In genomic region chr12:1610072-1610643, GRCh38 we compare ENCODE assay signal across 25 cellular contexts. TPM values are rescaled to one million over a fixed set of nuclear protein-coding genes. Genes with fewer than 3 reads are reported as not detected.
"Had no signal": no experiment of that assay in that cellular context is flagged by ENCODE, and none has a peak within 500 bp of the region (broad histone marks: within the 10 kb centered on the region; RNA-seq: fewer than 3 reads in every experiment).

No MANE protein-coding gene starts in this region.

- DNase-seq: dermis blood vessel endothelial cell; effector memory CD4-positive, alpha-beta T cell; foreskin keratinocyte; glutamatergic neuron; heart right ventricle; hippocampal formation; left colon; left ventricle myocardium superior; natural killer cell; sigmoid colon; stimulated activated CD4-positive, alpha-beta T cell treated with anti-CD3 and anti-CD28 coated beads, Interleukin-4, amount 100 ng/mL, for 4 hours; stimulated activated naive CD8-positive, alpha-beta T cell treated with anti-CD3 and anti-CD28 coated beads, Interleukin-15, Interleukin-2, amounts not matched to agents 100 U/mL and 50 U/mL, for 24 hours; upper lobe of right lung; uterus had no signal

- H3K36me3 ChIP-seq: esophagus muscularis mucosa, gastroesophageal sphincter, heart right ventricle, prostate gland, right atrium auricular region, sigmoid colon, thoracic aorta, tibial nerve, upper lobe of right lung, uterus had no signal

- H3K27ac ChIP-seq: coronary artery, foreskin keratinocyte, right atrium auricular region, thoracic aorta, upper lobe of right lung, uterus had no signal

- H3K27me3 ChIP-seq: esophagus muscularis mucosa, gastroesophageal sphincter, heart right ventricle, right atrium auricular region, sigmoid colon, tibial nerve, upper lobe of right lung, uterus had no signal

- ATAC-seq: foreskin keratinocyte; gastroesophageal sphincter; heart right ventricle; left colon; left ventricle myocardium superior; natural killer cell; stimulated activated memory B cell treated with anti-CD40 and anti-IgM and Interleukin-4, amounts not matched to agents 10 μg/mL and 1 μg/mL and 100 μg/mL, for 72 hours; stimulated activated naive CD8-positive, alpha-beta T cell treated with anti-CD3 and anti-CD28 coated beads, Interleukin-15, Interleukin-2, amounts not matched to agents 100 U/mL and 50 U/mL, for 24 hours; upper lobe of right lung had no signal

- H3K9me3 ChIP-seq: esophagus muscularis mucosa, gastroesophageal sphincter, heart right ventricle, prostate gland, right atrium auricular region, sigmoid colon, thoracic aorta, tibial nerve, upper lobe of right lung, uterus had no signal

- H3K4me3 ChIP-seq: coronary artery, esophagus muscularis mucosa, gastroesophageal sphincter, heart right ventricle, lung, prostate gland, right atrium auricular region, sigmoid colon, thoracic aorta, tibial nerve, upper lobe of right lung, uterus had no signal

RNA-seq across cellular contexts. Expression of gene WNT5B, which starts 18.9 kb away (rescaled TPM):
- total RNA-seq: endothelial cell of umbilical vein, mononuclear cell, natural killer cell had no signal
- polyA plus RNA-seq: endothelial cell of umbilical vein had no signal
